Comparison of ENCODE assay signal across 1 cellular context in the genomic region with DNA sequence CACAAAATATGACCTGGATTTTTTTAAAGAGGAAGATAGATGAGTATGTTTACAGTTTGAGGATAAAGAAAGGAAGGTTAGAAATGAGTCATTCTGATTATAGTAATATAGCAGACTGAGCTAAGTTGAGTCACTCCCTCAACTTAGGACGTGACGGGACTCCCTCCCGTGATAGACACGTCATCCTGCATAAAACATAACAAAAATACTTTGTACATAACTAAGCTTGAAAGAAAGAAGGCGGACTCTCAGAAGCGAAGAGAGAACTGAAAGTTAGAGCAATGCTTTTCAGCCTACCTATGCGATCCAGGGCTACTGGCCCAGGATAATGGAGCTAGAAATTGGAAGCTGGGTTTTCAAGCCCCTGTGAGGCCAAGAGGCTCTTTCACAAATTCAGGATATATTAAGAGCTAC.
TF ChIP-seq lines count a peak whose summit lies in the region.

No MANE protein-coding gene starts in this region.

TF ChIP-seq in HEK293, 187 proteins besides CTCF, POLR2A, EP300 and RAD21 (continued from another document and continues in another):
- TF ChIP-seq TSHZ1 (tag by site-specific recombination; IDR thresholded peaks at IDR 0.05; ENCODE audit: borderline replicate concordance) (peak; percentile 78; the same call in 1 of the 2 replicates), KLF8 (tag by site-specific recombination; IDR thresholded peaks at IDR 0.05) (peak; percentile 84), ZBTB26 (tag by site-specific recombination; optimal IDR thresholded peaks at IDR 0.05) (no peak), ZNF184 (tag by site-specific recombination; IDR thresholded peaks at IDR 0.05) (peak; percentile 95), ZNF529 (tag by site-specific recombination; IDR thresholded peaks at IDR 0.05; ENCODE audit: insufficient replicate concordance) (peak; percentile 6), ZNF600 (tag by site-specific recombination; IDR thresholded peaks at IDR 0.05) (peak; percentile 48; the same call in 1 of the 2 replicates), SP3 (tag by site-specific recombination; IDR thresholded peaks at IDR 0.05) (peak; percentile 48; the same call in 1 of the 2 replicates), ZIC2 (tag by site-specific recombination; IDR thresholded peaks at IDR 0.05) (no peak), ZNF629 (tag by site-specific recombination; IDR thresholded peaks at IDR 0.05) (peak; percentile 98), ZNF837 (tag by site-specific recombination; IDR thresholded peaks at IDR 0.05) (no peak), ZSCAN23 (tag by site-specific recombination; IDR thresholded peaks at IDR 0.05) (0 out of 2 replicates have a peak, but pooled peaks have one; percentile 24), ZNF660 (tag by site-specific recombination; IDR thresholded peaks at IDR 0.05) (peak; percentile 92), ZNF843 (tag by site-specific recombination; IDR thresholded peaks at IDR 0.05) (peak; percentile 73; the same call in 1 of the 2 replicates), ZNF639 (tag by site-specific recombination; IDR thresholded peaks at IDR 0.05) (peak; percentile 94), ZNF692 (tag by site-specific recombination; IDR thresholded peaks at IDR 0.05) (peak; percentile 60; the same call in 1 of the 2 replicates), KLF10 (tag by site-specific recombination; IDR thresholded peaks at IDR 0.05) (peak; percentile 61; the same call in 1 of the 2 replicates), ZNF10 (tag by site-specific recombination; IDR thresholded peaks at IDR 0.05) (peak; percentile 61), SCRT2 (tag by site-specific recombination; IDR thresholded peaks at IDR 0.05) (0 out of 2 replicates have a peak, but pooled peaks have one; percentile 12), ZBTB21 (tag by site-specific recombination; IDR thresholded peaks at IDR 0.05) (peak; percentile 91), ZFP69B (tag by site-specific recombination; IDR thresholded peaks at IDR 0.05) (peak; percentile 65), ZNF221 (tag by site-specific recombination; IDR thresholded peaks at IDR 0.05; ENCODE audit: borderline replicate concordance) (no peak), ZBTB1 (tag by site-specific recombination; IDR thresholded peaks at IDR 0.05) (no peak), ZFP37 (tag by site-specific recombination; IDR thresholded peaks at IDR 0.05) (peak; percentile 88; the same call in 1 of the 2 replicates)
- TF ChIP-seq, protein P1, sequence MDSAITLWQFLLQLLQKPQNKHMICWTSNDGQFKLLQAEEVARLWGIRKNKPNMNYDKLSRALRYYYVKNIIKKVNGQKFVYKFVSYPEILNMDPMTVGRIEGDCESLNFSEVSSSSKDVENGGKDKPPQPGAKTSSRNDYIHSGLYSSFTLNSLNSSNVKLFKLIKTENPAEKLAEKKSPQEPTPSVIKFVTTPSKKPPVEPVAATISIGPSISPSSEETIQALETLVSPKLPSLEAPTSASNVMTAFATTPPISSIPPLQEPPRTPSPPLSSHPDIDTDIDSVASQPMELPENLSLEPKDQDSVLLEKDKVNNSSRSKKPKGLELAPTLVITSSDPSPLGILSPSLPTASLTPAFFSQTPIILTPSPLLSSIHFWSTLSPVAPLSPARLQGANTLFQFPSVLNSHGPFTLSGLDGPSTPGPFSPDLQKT (IDR thresholded peaks at IDR 0.05; ENCODE audit: borderline replicate concordance, low read depth, low read length) = no peak
- TF ChIP-seq, protein P2, sequence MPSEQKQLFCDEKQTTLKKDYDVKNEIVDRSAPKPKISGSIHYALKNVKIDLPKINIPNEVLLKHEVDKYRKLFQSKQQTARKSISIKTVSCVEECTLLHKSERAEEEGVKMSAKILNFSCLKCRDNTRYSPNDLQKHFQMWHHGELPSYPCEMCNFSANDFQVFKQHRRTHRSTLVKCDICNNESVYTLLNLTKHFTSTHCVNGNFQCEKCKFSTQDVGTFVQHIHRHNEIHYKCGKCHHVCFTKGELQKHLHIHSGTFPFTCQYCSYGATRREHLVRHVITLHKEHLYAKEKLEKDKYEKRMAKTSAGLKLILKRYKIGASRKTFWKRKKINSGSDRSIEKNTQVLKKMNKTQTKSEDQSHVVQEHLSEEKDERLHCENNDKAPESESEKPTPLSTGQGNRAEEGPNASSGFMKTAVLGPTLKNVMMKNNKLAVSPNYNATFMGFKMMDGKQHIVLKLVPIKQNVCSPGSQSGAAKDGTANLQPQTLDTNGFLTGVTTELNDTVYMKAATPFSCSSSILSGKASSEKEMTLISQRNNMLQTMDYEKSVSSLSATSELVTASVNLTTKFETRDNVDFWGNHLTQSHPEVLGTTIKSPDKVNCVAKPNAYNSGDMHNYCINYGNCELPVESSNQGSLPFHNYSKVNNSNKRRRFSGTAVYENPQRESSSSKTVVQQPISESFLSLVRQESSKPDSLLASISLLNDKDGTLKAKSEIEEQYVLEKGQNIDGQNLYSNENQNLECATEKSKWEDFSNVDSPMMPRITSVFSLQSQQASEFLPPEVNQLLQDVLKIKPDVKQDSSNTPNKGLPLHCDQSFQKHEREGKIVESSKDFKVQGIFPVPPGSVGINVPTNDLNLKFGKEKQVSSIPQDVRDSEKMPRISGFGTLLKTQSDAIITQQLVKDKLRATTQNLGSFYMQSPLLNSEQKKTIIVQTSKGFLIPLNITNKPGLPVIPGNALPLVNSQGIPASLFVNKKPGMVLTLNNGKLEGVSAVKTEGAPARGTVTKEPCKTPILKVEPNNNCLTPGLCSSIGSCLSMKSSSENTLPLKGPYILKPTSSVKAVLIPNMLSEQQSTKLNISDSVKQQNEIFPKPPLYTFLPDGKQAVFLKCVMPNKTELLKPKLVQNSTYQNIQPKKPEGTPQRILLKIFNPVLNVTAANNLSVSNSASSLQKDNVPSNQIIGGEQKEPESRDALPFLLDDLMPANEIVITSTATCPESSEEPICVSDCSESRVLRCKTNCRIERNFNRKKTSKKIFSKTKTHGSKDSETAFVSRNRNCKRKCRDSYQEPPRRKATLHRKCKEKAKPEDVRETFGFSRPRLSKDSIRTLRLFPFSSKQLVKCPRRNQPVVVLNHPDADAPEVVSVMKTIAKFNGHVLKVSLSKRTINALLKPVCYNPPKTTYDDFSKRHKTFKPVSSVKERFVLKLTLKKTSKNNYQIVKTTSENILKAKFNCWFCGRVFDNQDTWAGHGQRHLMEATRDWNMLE (tag by site-specific recombination; conservative IDR thresholded peaks at IDR 0.05; ENCODE audit: low read depth) = peak; percentile 25; the same call in 1 of the 2 replicates
- TF ChIP-seq, protein P3, sequence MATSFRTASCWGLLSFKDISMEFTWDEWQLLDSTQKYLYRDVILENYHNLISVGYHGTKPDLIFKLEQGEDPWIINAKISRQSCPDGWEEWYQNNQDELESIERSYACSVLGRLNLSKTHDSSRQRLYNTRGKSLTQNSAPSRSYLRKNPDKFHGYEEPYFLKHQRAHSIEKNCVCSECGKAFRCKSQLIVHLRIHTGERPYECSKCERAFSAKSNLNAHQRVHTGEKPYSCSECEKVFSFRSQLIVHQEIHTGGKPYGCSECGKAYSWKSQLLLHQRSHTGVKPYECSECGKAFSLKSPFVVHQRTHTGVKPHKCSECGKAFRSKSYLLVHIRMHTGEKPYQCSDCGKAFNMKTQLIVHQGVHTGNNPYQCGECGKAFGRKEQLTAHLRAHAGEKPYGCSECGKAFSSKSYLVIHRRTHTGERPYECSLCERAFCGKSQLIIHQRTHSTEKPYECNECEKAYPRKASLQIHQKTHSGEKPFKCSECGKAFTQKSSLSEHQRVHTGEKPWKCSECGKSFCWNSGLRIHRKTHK (tag by site-specific recombination; IDR thresholded peaks at IDR 0.05) = no peak
- TF ChIP-seq, protein P4, sequence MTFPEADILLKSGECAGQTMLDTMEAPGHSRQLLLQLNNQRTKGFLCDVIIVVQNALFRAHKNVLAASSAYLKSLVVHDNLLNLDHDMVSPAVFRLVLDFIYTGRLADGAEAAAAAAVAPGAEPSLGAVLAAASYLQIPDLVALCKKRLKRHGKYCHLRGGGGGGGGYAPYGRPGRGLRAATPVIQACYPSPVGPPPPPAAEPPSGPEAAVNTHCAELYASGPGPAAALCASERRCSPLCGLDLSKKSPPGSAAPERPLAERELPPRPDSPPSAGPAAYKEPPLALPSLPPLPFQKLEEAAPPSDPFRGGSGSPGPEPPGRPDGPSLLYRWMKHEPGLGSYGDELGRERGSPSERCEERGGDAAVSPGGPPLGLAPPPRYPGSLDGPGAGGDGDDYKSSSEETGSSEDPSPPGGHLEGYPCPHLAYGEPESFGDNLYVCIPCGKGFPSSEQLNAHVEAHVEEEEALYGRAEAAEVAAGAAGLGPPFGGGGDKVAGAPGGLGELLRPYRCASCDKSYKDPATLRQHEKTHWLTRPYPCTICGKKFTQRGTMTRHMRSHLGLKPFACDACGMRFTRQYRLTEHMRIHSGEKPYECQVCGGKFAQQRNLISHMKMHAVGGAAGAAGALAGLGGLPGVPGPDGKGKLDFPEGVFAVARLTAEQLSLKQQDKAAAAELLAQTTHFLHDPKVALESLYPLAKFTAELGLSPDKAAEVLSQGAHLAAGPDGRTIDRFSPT (tag by site-specific recombination; IDR thresholded peaks at IDR 0.05) = 0 out of 2 replicates have a peak, but pooled peaks have one; percentile 16
- TF ChIP-seq, protein P5, sequence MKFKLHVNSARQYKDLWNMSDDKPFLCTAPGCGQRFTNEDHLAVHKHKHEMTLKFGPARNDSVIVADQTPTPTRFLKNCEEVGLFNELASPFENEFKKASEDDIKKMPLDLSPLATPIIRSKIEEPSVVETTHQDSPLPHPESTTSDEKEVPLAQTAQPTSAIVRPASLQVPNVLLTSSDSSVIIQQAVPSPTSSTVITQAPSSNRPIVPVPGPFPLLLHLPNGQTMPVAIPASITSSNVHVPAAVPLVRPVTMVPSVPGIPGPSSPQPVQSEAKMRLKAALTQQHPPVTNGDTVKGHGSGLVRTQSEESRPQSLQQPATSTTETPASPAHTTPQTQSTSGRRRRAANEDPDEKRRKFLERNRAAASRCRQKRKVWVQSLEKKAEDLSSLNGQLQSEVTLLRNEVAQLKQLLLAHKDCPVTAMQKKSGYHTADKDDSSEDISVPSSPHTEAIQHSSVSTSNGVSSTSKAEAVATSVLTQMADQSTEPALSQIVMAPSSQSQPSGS (tag by site-specific recombination; IDR thresholded peaks at IDR 0.05; ENCODE audit: low read depth) = peak; percentile 80
- TF ChIP-seq, protein P6, sequence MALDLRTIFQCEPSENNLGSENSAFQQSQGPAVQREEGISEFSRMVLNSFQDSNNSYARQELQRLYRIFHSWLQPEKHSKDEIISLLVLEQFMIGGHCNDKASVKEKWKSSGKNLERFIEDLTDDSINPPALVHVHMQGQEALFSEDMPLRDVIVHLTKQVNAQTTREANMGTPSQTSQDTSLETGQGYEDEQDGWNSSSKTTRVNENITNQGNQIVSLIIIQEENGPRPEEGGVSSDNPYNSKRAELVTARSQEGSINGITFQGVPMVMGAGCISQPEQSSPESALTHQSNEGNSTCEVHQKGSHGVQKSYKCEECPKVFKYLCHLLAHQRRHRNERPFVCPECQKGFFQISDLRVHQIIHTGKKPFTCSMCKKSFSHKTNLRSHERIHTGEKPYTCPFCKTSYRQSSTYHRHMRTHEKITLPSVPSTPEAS (tag by site-specific recombination; IDR thresholded peaks at IDR 0.05) = peak; percentile 46; the same call in 1 of the 2 replicates
